ENCODE assay signal across 1 cellular context in genomic region chr17:38773258-38773657, GRCh38.
TF ChIP-seq lines count a peak whose summit lies in the region.

No MANE protein-coding gene starts in this region.

TF ChIP-seq in HepG2, 621 proteins besides CTCF, POLR2A, EP300 and RAD21:
- TF ChIP-seq YEATS4 (CRISPR knock-in tag; IDR thresholded peaks at IDR 0.05; ENCODE audit: borderline replicate concordance) (no peak), ZBTB21 (CRISPR knock-in tag; IDR thresholded peaks at IDR 0.05) (no peak), SALL2 (CRISPR knock-in tag; IDR thresholded peaks at IDR 0.05) (no peak), SP1 (IDR thresholded peaks at IDR 0.05) (no peak), SP1 (CRISPR knock-in tag; IDR thresholded peaks at IDR 0.05) (no peak), ZFP36 (IDR thresholded peaks at IDR 0.05; ENCODE audit: borderline replicate concordance, low read depth, low read length, partially characterized antibody) (no peak), GABPA (IDR thresholded peaks at IDR 0.05; ENCODE audit: low read depth, low read length) (no peak), GABPA (CRISPR knock-in tag; IDR thresholded peaks at IDR 0.05; ENCODE audit: low read depth) (no peak), NR2F6 (IDR thresholded peaks at IDR 0.05) (no peak), NR2F6 (CRISPR knock-in tag; IDR thresholded peaks at IDR 0.05) (no peak), ZNF629 (CRISPR knock-in tag; conservative IDR thresholded peaks at IDR 0.05) (peak; percentile 94)
